Comparison of ENCODE assay signal across 17 cellular contexts in the genomic region with DNA sequence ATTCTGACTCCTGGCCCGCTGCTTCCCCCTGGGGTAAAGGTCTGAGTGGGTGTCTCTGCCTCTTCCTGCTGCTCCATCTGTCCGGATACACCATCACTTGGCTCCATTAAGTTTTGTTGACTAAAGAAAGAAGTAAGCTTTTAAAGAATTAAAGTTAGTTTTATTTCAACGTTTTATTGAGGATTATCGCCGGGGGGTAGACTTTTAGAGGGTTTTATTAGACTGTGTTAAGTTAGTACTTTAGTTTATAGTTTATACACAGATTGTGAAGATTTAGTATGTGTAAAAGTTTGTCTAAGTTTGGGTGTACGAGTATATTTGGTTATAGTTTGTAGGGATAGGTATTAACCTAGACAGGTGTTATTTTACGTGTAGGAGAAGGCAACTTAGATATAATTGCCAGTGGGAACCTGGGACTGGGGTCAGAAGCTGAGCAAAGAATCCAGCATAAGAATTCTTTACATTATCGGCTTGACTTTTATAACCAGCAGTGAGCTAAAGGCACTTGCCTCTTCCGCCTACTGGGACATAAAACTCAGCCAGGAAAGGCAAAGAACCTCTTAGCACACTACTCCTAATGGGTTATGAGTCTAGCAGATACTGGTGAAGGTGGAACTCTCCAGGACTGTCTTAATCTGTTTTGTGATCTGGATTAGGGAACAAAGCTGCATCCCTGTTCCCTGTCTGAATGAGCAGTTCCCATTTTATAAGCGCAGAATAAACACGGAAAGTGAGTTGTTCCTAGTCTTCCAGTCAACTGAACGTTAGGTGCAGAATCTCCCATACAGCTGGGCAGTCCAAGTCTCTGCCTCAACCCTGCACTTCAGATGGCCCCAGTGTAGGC.
"Had no signal": no experiment of that assay in that cellular context is flagged by ENCODE, and none has a peak within 500 bp of the region (broad histone marks: within the 10 kb centered on the region; RNA-seq: fewer than 3 reads in every experiment).

No MANE protein-coding gene starts in this region.

- H3K36me3 ChIP-seq: esophagus squamous epithelium, gastroesophageal sphincter, right atrium auricular region, sigmoid colon, thoracic aorta, transverse colon had no signal

- H3K9me3 ChIP-seq: esophagus squamous epithelium, gastroesophageal sphincter, right atrium auricular region, sigmoid colon, thoracic aorta, transverse colon had no signal

- ATAC-seq: effector memory CD8-positive, alpha-beta T cell; gastroesophageal sphincter; left ventricle myocardium superior; naive thymus-derived CD8-positive, alpha-beta T cell; stimulated activated naive B cell treated with anti-CD40 and anti-IgM and Interleukin-4, amounts not matched to agents 10 μg/mL and 1 μg/mL and 100 μg/mL, for 72 hours; stimulated activated naive CD8-positive, alpha-beta T cell treated with anti-CD3 and anti-CD28 coated beads, Interleukin-15, amount 100 ng/mL, for 72 hours had no signal

- DNase-seq: effector memory CD8-positive, alpha-beta T cell; esophagus squamous epithelium; foreskin fibroblast; immature natural killer cell; left ventricle myocardium superior; naive thymus-derived CD8-positive, alpha-beta T cell; posterior cingulate gyrus; sigmoid colon; stimulated activated CD4-positive, alpha-beta T cell treated with anti-CD3 and anti-CD28 coated beads, Interleukin-2, amount 100 ng/mL, for 24 hours; stimulated activated CD4-positive, alpha-beta T cell treated with anti-CD3 and anti-CD28 coated beads, Interleukin-4, amount 100 ng/mL, for 4 hours; stimulated activated naive B cell treated with anti-CD40 and anti-IgM and Interleukin-4, amounts not matched to agents 10 μg/mL and 1 μg/mL and 100 μg/mL, for 72 hours; stimulated activated naive CD8-positive, alpha-beta T cell treated with anti-CD3 and anti-CD28 coated beads, Interleukin-15, amount 100 ng/mL, for 72 hours; transverse colon had no signal

- H3K4me3 Mint-ChIP-seq: effector memory CD8-positive, alpha-beta T cell; immature natural killer cell; naive thymus-derived CD8-positive, alpha-beta T cell; stimulated activated naive B cell treated with anti-CD40 and anti-IgM and Interleukin-4, amounts not matched to agents 10 μg/mL and 1 μg/mL and 100 μg/mL, for 72 hours; stimulated activated naive CD8-positive, alpha-beta T cell treated with anti-CD3 and anti-CD28 coated beads, Interleukin-15, amount 100 ng/mL, for 72 hours had no signal

- H3K27ac Mint-ChIP-seq: effector memory CD8-positive, alpha-beta T cell; immature natural killer cell; naive thymus-derived CD8-positive, alpha-beta T cell; stimulated activated naive B cell treated with anti-CD40 and anti-IgM and Interleukin-4, amounts not matched to agents 10 μg/mL and 1 μg/mL and 100 μg/mL, for 72 hours; stimulated activated naive CD8-positive, alpha-beta T cell treated with anti-CD3 and anti-CD28 coated beads, Interleukin-15, amount 100 ng/mL, for 72 hours had no signal

- H3K4me3 ChIP-seq: esophagus squamous epithelium, gastroesophageal sphincter, right atrium auricular region, sigmoid colon, skin epidermis, thoracic aorta, transverse colon had no signal

- H3K9me3 Mint-ChIP-seq: effector memory CD8-positive, alpha-beta T cell; immature natural killer cell; naive thymus-derived CD8-positive, alpha-beta T cell; stimulated activated naive B cell treated with anti-CD40 and anti-IgM and Interleukin-4, amounts not matched to agents 10 μg/mL and 1 μg/mL and 100 μg/mL, for 72 hours; stimulated activated naive CD8-positive, alpha-beta T cell treated with anti-CD3 and anti-CD28 coated beads, Interleukin-15, amount 100 ng/mL, for 72 hours had no signal

- H3K27ac ChIP-seq: esophagus squamous epithelium, gastroesophageal sphincter, right atrium auricular region, sigmoid colon, skin epidermis, thoracic aorta, transverse colon had no signal

- H3K36me3 Mint-ChIP-seq: immature natural killer cell; naive thymus-derived CD8-positive, alpha-beta T cell; stimulated activated naive B cell treated with anti-CD40 and anti-IgM and Interleukin-4, amounts not matched to agents 10 μg/mL and 1 μg/mL and 100 μg/mL, for 72 hours had no signal

- H3K4me1 ChIP-seq: esophagus squamous epithelium, gastroesophageal sphincter, right atrium auricular region, sigmoid colon, transverse colon had no signal

- H3K4me1 Mint-ChIP-seq: immature natural killer cell; naive thymus-derived CD8-positive, alpha-beta T cell; stimulated activated naive CD8-positive, alpha-beta T cell treated with anti-CD3 and anti-CD28 coated beads, Interleukin-15, amount 100 ng/mL, for 72 hours had no signal

- H3K27me3 Mint-ChIP-seq: stimulated activated naive CD8-positive, alpha-beta T cell treated with anti-CD3 and anti-CD28 coated beads, Interleukin-15, amount 100 ng/mL, for 72 hours had no signal

- H3K27me3 ChIP-seq: esophagus squamous epithelium, right atrium auricular region, sigmoid colon, transverse colon had no signal
